18 cellular contexts compared by ENCODE assay signal in genomic region chr9:88567870-88568269, GRCh38. TPM values are rescaled to one million over a fixed set of nuclear protein-coding genes. Genes with fewer than 3 reads are reported as not detected.
DNase-seq lines count a peak whose midpoint lies in the region; ATAC-seq and TF ChIP-seq lines count a peak whose summit lies in the region.
"Had no signal": no experiment of that assay in that cellular context is flagged by ENCODE, and none has a peak within 500 bp of the region (broad histone marks: within the 10 kb centered on the region; RNA-seq: fewer than 3 reads in every experiment).

No MANE protein-coding gene starts in this region.

- TF ChIP-seq CTCF in GM13977 (IDR thresholded peaks at IDR 0.05; ENCODE audit: extremely low read depth, insufficient read depth, missing control alignments) (no peak), adrenal gland (IDR thresholded peaks at IDR 0.05) (no peak)

- ATAC-seq in GM18907 (IDR thresholded peaks at IDR 0.05; ENCODE audit: unreplicated experiment) (peak; percentile 87), HG02588 (IDR thresholded peaks at IDR 0.05; ENCODE audit: unreplicated experiment) (peak; percentile 96), HG03565 (IDR thresholded peaks at IDR 0.05; ENCODE audit: unreplicated experiment) (peak; percentile 80), HG02938 (IDR thresholded peaks at IDR 0.05; ENCODE audit: unreplicated experiment) (no peak), HG02642 (IDR thresholded peaks at IDR 0.05; ENCODE audit: poor library complexity, unreplicated experiment) (no peak)

- H3K27me3 ChIP-seq in adrenal gland, result no peaks in the 10 kb centered on the region
- H3K27me3 ChIP-seq: neutrophil had no signal

- H3K36me3 ChIP-seq in adrenal gland (replicated peaks in 1 of 2), result no peaks in the 10 kb centered on the region
- H3K36me3 ChIP-seq: neutrophil had no signal

- peaks cover 0 to 4% of the 10 kb centered on the region in 2 donors for H3K4me1 ChIP-seq in adrenal gland (replicated peaks in 1 of 2)

- H3K9me3 ChIP-seq in adrenal gland (replicated peaks in 1 of 3), result no peaks in the 10 kb centered on the region
- H3K9me3 ChIP-seq: neutrophil had no signal

- no peak for TF ChIP-seq POLR2A in adrenal gland (IDR thresholded peaks at IDR 0.05)

- no peak overlapping the region for H3K4me3 ChIP-seq in adrenal gland

- DNase-seq in GM13977 (ENCODE audit: low spot score) (peak; percentile 36), adrenal gland (no peak), dermis blood vessel endothelial cell (no peak)
- DNase-seq: CD4-positive, alpha-beta memory T cell; cerebellar nuclear complex; H7; IMR-90; MV-4-11; NCI-H2171 treated with DMSO at 0.1 percent for 48 hours; SHP77 treated with DMSO at 0.1 percent for 48 hours had no signal

- in situ Hi-C loops in GM13977 (cut with MboI; ENCODE audit: low pct_unique_long_range_greater_than_20kb, low sequenced_read_pairs, unreplicated experiment), result no loop called here

- intact Hi-C loops in adrenal gland (cut with DNase I), result no loop called here

- WGBS in adrenal gland, 4 donors, result 80 to 96% (median 83%) methylated on average over 2 to 3 of the region's 3 CpGs

- no peak overlapping the region for H3K27ac ChIP-seq in adrenal gland
- H3K27ac ChIP-seq: neutrophil had no signal

RNA-seq across cellular contexts. Expression of gene NXNL2, which starts 32.9 kb away (rescaled TPM):
- total RNA-seq in adrenal gland (under 1 TPM in 1 of 8 donors, not detected in 7; 0.57 TPM), dermis blood vessel endothelial cell (0.28 TPM in 1 of 2 replicates, not detected in the other)
- polyA plus RNA-seq in adrenal gland, result under 1 TPM in 2 of 3 donors, not detected in 1; 0.20 to 0.48 TPM
- total RNA-seq: activated CD8-positive, alpha-beta memory T cell treated with anti-CD3 and anti-CD28 coated beads for 36 hours; CD4-positive, alpha-beta memory T cell; mesenteric fat pad had no signal
- polyA plus RNA-seq: CD4-positive, alpha-beta memory T cell had no signal

Comparison
In these comparisons a context has a peak if more than half of its experiments do, and no peak if none do; other contexts are left out.
1. ATAC-seq: peak in GM18907 (single experiment), HG02588 (single experiment) and HG03565 (single experiment); none in HG02938 (single experiment) and HG02642 (single experiment).